In the genomic region with DNA sequence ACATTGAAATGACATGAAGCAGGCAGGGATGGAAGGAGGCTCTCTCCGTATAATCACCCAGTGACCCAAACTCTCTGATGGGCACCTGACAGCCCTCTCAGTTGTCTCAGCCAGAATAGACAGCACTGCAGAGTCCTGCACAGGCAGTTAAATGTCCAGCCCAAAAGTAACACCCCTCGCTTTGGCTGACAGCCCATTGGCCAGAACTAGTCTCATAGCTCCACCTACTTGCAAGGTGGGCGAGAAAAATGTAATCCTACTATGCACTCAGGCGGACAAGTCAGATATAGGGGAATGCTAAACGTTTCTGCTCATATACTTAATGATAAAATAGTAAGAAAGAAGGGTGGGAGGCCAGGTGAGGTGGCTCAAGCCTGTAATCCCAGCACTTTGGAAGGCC, we compare ENCODE assay signal across 8 cellular contexts.
"Had no signal": no experiment of that assay in that cellular context is flagged by ENCODE, and none has a peak within 500 bp of the region (broad histone marks: within the 10 kb centered on the region; RNA-seq: fewer than 3 reads in every experiment).

No MANE protein-coding gene starts in this region.

- H3K27me3 Mint-ChIP-seq: IgD-negative memory B cell had no signal

- H3K4me3 ChIP-seq: GM23338 had no signal

- H2AFZ ChIP-seq: GM23338 had no signal

- H3K4me2 ChIP-seq: GM23338 had no signal

- H3K27ac Mint-ChIP-seq: GM23338 had no signal

- ATAC-seq: GM23338 had no signal

- H3K9me3 Mint-ChIP-seq: GM23338, H9 had no signal

- DNase-seq: H9, HCEC 1CT, KG1 had no signal

- H3K4me3 Mint-ChIP-seq: GM23338, H9, IgD-negative memory B cell had no signal

- FAIRE-seq: H1, H54, HTR-8/SVneo had no signal
